30 cellular contexts compared by ENCODE assay signal in genomic region chr3:188707396-188708288, GRCh38.
DNase-seq lines count a peak whose midpoint lies in the region; ATAC-seq and TF ChIP-seq lines count a peak whose summit lies in the region.
"Had no signal": no experiment of that assay in that cellular context is flagged by ENCODE, and none has a peak within 500 bp of the region (broad histone marks: within the 10 kb centered on the region; RNA-seq: fewer than 3 reads in every experiment).

No MANE protein-coding gene starts in this region.

- peak; percentile 19 to 59 for ATAC-seq in right cardiac atrium
- no peak for ATAC-seq in gastroesophageal sphincter
- peak; percentile 48 for ATAC-seq in upper lobe of right lung
- ATAC-seq: Panc1; sciatic nerve; stimulated activated memory B cell treated with anti-CD40 and anti-IgM and Interleukin-4, amounts not matched to agents 10 μg/mL and 1 μg/mL and 100 μg/mL, for 72 hours had no signal

- TF ChIP-seq POLR2A in adrenal gland (IDR thresholded peaks at IDR 0.05) (no peak), gastroesophageal sphincter (IDR thresholded peaks at IDR 0.05) (no peak)

- H3K4me3 ChIP-seq in right cardiac atrium (ENCODE audit: low read length) = no peak overlapping the region
- no peak overlapping the region for H3K4me3 ChIP-seq in left ventricle myocardium inferior
- H3K4me3 ChIP-seq in adrenal gland = no peak overlapping the region
- no peak overlapping the region for H3K4me3 ChIP-seq in gastroesophageal sphincter
- no peak overlapping the region for H3K4me3 ChIP-seq in upper lobe of right lung
- H3K4me3 ChIP-seq: BLaER1, breast epithelium, neural progenitor cell, suprapubic skin had no signal

- intact Hi-C loops in right cardiac atrium (cut with DNase I) = no loop called here
- intact Hi-C loops in left ventricle myocardium inferior (cut with micrococcal nuclease) = no loop called here
- intact Hi-C loops in adrenal gland (cut with DNase I) = no loop called here
- intact Hi-C loops in upper lobe of right lung (cut with DNase I) = no loop called here

- H3K9me3 ChIP-seq in right cardiac atrium (ENCODE audit: control insufficient read depth, low read length) (no peaks in the 10 kb centered on the region), left ventricle myocardium inferior (replicated peaks) (no peaks in the 10 kb centered on the region), adrenal gland (replicated peaks in 1 of 3) (no peaks in the 10 kb centered on the region), gastroesophageal sphincter (no peaks in the 10 kb centered on the region), upper lobe of right lung (no peaks in the 10 kb centered on the region)
- H3K9me3 ChIP-seq: BLaER1, breast epithelium, suprapubic skin had no signal

- H3K4me1 ChIP-seq in right cardiac atrium (ENCODE audit: control insufficient read depth, insufficient read depth, low read length) (peaks cover 10% of the 10 kb centered on the region), left ventricle myocardium inferior (peaks cover 20% of the 10 kb centered on the region), adrenal gland (replicated peaks in 1 of 2) (peaks cover 12 to 46% of the 10 kb centered on the region in 2 donors), gastroesophageal sphincter (peaks cover 16 to 68% (median 26%) of the 10 kb centered on the region in 3 donors), upper lobe of right lung (peaks cover 22% of the 10 kb centered on the region)
- H3K4me1 ChIP-seq: BLaER1, breast epithelium, neural progenitor cell had no signal

- H3K27ac ChIP-seq in right cardiac atrium (ENCODE audit: low read length) (no peak overlapping the region), left ventricle myocardium inferior (replicated peaks) (no peak overlapping the region), adrenal gland (peak overlapping the region in 3 of 5 donors; percentile 50 to 64 (median 56)), gastroesophageal sphincter (peak overlapping the region; percentile 40 to 56 (median 52)), upper lobe of right lung (no peak overlapping the region)
- H3K27ac ChIP-seq: BLaER1, breast epithelium, neural progenitor cell, suprapubic skin, WERI-Rb-1 had no signal

- WGBS in right cardiac atrium = 73% methylated on average over 12 of the region's 12 CpGs
- 74 to 81% (median 80%) methylated on average over 12 of the region's 12 CpGs for WGBS in adrenal gland, 4 donors
- 73 to 96% methylated on average over 12 of the region's 12 CpGs for WGBS in gastroesophageal sphincter (ENCODE audit: low coverage in 1 of 2), 2 donors

- DNase-seq in right cardiac atrium (no peak), left ventricle myocardium inferior (no peak), adrenal gland (peak in 4 of 7 donors; percentile 24 to 56 (median 53)), upper lobe of right lung (no peak), EL (no peak)
- DNase-seq in stimulated activated CD4-positive, alpha-beta T cell treated with anti-CD3 and anti-CD28 coated beads, Interleukin-12 subunit alpha, Interleukin-12 subunit beta, amount 100 ng/mL, for 4 hours = no peak
- no peak for DNase-seq in activated CD4-positive, alpha-beta T cell treated with anti-CD3 and anti-CD28 coated beads for 48 hours
- DNase-seq: activated CD4-positive, alpha-beta T cell treated with anti-CD3 and anti-CD28 coated beads, Interleukin-2, amount 10 ng/mL, durations not matched to agents 24 days and 14 days; activated naive CD4-positive, alpha-beta T cell treated with anti-CD3 and anti-CD28 coated beads, Interleukin-2, amount 10 ng/mL, durations not matched to agents 7 days and 5 days; amygdala; cortex of kidney; H9; head of caudate nucleus; mammary epithelial cell; NCI-H1105; NCI-H2029; NCI-H526 treated with DMSO at 0.1 percent for 48 hours; SIG-M5; stimulated activated CD4-positive, alpha-beta T cell treated with anti-CD3 and anti-CD28 coated beads, Interleukin-4, amount 100 ng/mL, for 24 hours; SW 1271; T-helper 9 cell; WERI-Rb-1 had no signal

- TF ChIP-seq CTCF in left ventricle myocardium inferior (IDR thresholded peaks at IDR 0.05; ENCODE audit: borderline replicate concordance) (no peak), adrenal gland (IDR thresholded peaks at IDR 0.05) (no peak), gastroesophageal sphincter (IDR thresholded peaks at IDR 0.05) (no peak), upper lobe of right lung (IDR thresholded peaks at IDR 0.05) (no peak)

- H3K36me3 ChIP-seq in left ventricle myocardium inferior (peaks cover 4% of the 10 kb centered on the region), adrenal gland (replicated peaks in 1 of 2) (no peaks in the 10 kb centered on the region), gastroesophageal sphincter (peaks cover 3 to 18% of the 10 kb centered on the region in 2 donors), upper lobe of right lung (no peaks in the 10 kb centered on the region)
- H3K36me3 ChIP-seq: BLaER1, breast epithelium, neural progenitor cell, suprapubic skin, WERI-Rb-1 had no signal

- no peak for TF ChIP-seq EP300 in gastroesophageal sphincter (IDR thresholded peaks at IDR 0.05)

- H3K27me3 ChIP-seq in right cardiac atrium (ENCODE audit: control insufficient read depth, insufficient read depth) (no peaks in the 10 kb centered on the region), left ventricle myocardium inferior (ENCODE audit: low read depth) (no peaks in the 10 kb centered on the region), adrenal gland (no peaks in the 10 kb centered on the region), gastroesophageal sphincter (no peaks in the 10 kb centered on the region), upper lobe of right lung (no peaks in the 10 kb centered on the region)
- H3K27me3 ChIP-seq: BLaER1, breast epithelium, neural progenitor cell, suprapubic skin had no signal

Comparison
In these comparisons a context has a peak if more than half of its experiments do, and no peak if none do; other contexts are left out.
1. DNase-seq: peak in adrenal gland (4 of 7); none in right cardiac atrium (0 of 3), left ventricle myocardium inferior (single experiment), upper lobe of right lung (single experiment), stimulated activated CD4-positive, alpha-beta T cell treated with anti-CD3 and anti-CD28 coated beads, Interleukin-12 subunit alpha, Interleukin-12 subunit beta, amount 100 ng/mL, for 4 hours (single experiment), EL (single experiment) and activated CD4-positive, alpha-beta T cell treated with anti-CD3 and anti-CD28 coated beads for 48 hours (single experiment).
2. H3K27ac ChIP-seq: peak in adrenal gland (3 of 5) and gastroesophageal sphincter (4 of 4); none in right cardiac atrium (single experiment), left ventricle myocardium inferior (single experiment) and upper lobe of right lung (single experiment).